Comparison of ENCODE assay signal across 1 cellular context in the genomic region with DNA sequence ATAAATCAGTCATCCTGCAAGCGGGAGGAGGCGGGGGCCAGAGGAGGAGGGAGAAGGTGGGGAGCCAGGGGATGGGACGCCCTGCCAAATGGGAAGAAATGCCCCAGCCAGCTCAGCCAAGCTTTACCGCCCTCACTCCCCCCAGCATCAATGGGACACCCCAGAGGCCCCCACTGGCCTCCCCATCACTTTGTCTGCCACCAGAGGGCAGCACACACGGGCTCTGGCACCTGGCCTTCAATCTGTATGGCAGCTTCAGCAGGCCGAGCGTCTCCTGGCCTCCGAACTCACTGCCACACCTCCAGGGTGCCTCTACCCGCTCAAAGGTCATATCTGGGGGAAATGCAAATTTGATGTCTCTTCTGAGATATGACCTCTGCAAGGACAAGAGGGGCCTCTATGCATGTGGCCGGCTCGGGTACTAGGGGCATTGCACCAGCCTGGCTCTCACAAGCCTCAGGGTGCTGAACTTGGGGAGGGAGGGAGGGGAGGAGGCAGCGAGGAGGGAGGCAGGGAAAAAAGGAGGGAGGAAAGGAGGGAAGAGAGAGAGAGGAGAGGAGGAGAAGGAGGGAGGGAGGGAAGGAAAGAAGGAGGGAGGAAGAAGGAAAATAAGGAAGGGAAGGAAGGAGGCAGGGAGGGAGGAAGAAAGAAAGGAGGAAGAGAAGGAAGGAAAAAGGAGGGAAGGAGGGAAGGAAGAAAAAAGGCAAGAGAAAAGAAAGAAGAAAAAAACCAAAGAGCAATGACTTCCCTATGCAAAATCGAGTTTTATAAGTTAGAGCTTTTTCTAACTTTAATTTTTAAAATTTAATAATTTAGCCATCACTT.
A peak's percentile ranks its signal among the peaks of the same experiment; 100 is the strongest.
TF ChIP-seq lines count a peak whose summit lies in the region.

No MANE protein-coding gene starts in this region.

TF ChIP-seq in K562, 482 proteins besides CTCF, POLR2A, EP300 and RAD21 (continued from another document and continues in another):
- peak; percentile 68 for TF ChIP-seq MYC (IDR thresholded peaks at IDR 0.05; ENCODE audit: low read depth, low read length)
- no peak for TF ChIP-seq MYC (CRISPR knock-in tag; IDR thresholded peaks at IDR 0.05; ENCODE audit: borderline replicate concordance, low read depth)
- no peak for TF ChIP-seq FOXK1 (CRISPR knock-in tag; IDR thresholded peaks at IDR 0.05; ENCODE audit: borderline replicate concordance)
- no peak for TF ChIP-seq ATF7 (IDR thresholded peaks at IDR 0.05)
- no peak for TF ChIP-seq ZNF77 (CRISPR knock-in tag; IDR thresholded peaks at IDR 0.05)
- peak; percentile 73; the same call in 1 of the 2 replicates for TF ChIP-seq MTA1 (IDR thresholded peaks at IDR 0.05; ENCODE audit: borderline replicate concordance)
- no peak for TF ChIP-seq BHLHE40 (IDR thresholded peaks at IDR 0.05; ENCODE audit: low read length)
- TF ChIP-seq CBFA2T2 (conservative IDR thresholded peaks at IDR 0.05) = no peak
- TF ChIP-seq ZNF699 (CRISPR knock-in tag; IDR thresholded peaks at IDR 0.05; ENCODE audit: insufficient replicate concordance) = no peak
- TF ChIP-seq L3MBTL2 (IDR thresholded peaks at IDR 0.05) = no peak
- TF ChIP-seq, protein P1, sequence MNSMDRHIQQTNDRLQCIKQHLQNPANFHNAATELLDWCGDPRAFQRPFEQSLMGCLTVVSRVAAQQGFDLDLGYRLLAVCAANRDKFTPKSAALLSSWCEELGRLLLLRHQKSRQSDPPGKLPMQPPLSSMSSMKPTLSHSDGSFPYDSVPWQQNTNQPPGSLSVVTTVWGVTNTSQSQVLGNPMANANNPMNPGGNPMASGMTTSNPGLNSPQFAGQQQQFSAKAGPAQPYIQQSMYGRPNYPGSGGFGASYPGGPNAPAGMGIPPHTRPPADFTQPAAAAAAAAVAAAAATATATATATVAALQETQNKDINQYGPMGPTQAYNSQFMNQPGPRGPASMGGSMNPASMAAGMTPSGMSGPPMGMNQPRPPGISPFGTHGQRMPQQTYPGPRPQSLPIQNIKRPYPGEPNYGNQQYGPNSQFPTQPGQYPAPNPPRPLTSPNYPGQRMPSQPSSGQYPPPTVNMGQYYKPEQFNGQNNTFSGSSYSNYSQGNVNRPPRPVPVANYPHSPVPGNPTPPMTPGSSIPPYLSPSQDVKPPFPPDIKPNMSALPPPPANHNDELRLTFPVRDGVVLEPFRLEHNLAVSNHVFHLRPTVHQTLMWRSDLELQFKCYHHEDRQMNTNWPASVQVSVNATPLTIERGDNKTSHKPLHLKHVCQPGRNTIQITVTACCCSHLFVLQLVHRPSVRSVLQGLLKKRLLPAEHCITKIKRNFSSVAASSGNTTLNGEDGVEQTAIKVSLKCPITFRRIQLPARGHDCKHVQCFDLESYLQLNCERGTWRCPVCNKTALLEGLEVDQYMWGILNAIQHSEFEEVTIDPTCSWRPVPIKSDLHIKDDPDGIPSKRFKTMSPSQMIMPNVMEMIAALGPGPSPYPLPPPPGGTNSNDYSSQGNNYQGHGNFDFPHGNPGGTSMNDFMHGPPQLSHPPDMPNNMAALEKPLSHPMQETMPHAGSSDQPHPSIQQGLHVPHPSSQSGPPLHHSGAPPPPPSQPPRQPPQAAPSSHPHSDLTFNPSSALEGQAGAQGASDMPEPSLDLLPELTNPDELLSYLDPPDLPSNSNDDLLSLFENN (IDR thresholded peaks at IDR 0.05; ENCODE audit: low read depth in 2 of 2, low read length in 2 of 2) = 0 out of 4 replicates have a peak, but pooled peaks of 1 of the 2 experiments have one; percentile 17
- no peak for TF ChIP-seq PHB (CRISPR knock-in tag; IDR thresholded peaks at IDR 0.05)
- no peak for TF ChIP-seq ETV6 (IDR thresholded peaks at IDR 0.05; ENCODE audit: borderline replicate concordance in 1 of 2, low read depth in 2 of 2, low read length in 1 of 2)
- TF ChIP-seq ETV6 (CRISPR knock-in tag; IDR thresholded peaks at IDR 0.05; ENCODE audit: borderline replicate concordance) = no peak
- TF ChIP-seq RBM22 (IDR thresholded peaks at IDR 0.05; ENCODE audit: low read depth, low read length, poor library complexity, severe bottlenecking) = no peak
- TF ChIP-seq ARID2 (IDR thresholded peaks at IDR 0.05) = peak; percentile 20; the same call in 1 of the 2 replicates
- no peak for TF ChIP-seq PHTF2 (CRISPR knock-in tag; IDR thresholded peaks at IDR 0.05)
- TF ChIP-seq, protein P2, sequence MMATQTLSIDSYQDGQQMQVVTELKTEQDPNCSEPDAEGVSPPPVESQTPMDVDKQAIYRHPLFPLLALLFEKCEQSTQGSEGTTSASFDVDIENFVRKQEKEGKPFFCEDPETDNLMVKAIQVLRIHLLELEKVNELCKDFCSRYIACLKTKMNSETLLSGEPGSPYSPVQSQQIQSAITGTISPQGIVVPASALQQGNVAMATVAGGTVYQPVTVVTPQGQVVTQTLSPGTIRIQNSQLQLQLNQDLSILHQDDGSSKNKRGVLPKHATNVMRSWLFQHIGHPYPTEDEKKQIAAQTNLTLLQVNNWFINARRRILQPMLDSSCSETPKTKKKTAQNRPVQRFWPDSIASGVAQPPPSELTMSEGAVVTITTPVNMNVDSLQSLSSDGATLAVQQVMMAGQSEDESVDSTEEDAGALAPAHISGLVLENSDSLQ (IDR thresholded peaks at IDR 0.05) = peak; percentile 22; the same call in 1 of the 2 replicates
- peak; percentile 82; the same call in 1 of the 2 replicates for TF ChIP-seq OTX1 (CRISPR knock-in tag; IDR thresholded peaks at IDR 0.05)
- TF ChIP-seq, protein P3, sequence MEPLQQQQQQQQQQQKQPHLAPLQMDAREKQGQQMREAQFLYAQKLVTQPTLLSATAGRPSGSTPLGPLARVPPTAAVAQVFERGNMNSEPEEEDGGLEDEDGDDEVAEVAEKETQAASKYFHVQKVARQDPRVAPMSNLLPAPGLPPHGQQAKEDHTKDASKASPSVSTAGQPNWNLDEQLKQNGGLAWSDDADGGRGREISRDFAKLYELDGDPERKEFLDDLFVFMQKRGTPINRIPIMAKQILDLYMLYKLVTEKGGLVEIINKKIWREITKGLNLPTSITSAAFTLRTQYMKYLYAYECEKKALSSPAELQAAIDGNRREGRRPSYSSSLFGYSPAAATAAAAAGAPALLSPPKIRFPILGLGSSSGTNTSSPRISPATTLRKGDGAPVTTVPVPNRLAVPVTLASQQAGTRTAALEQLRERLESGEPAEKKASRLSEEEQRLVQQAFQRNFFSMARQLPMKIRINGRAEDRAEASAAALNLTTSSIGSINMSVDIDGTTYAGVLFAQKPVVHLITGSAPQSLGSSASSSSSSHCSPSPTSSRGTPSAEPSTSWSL (CRISPR knock-in tag; IDR thresholded peaks at IDR 0.05; ENCODE audit: borderline replicate concordance) = no peak
- TF ChIP-seq, protein P4, sequence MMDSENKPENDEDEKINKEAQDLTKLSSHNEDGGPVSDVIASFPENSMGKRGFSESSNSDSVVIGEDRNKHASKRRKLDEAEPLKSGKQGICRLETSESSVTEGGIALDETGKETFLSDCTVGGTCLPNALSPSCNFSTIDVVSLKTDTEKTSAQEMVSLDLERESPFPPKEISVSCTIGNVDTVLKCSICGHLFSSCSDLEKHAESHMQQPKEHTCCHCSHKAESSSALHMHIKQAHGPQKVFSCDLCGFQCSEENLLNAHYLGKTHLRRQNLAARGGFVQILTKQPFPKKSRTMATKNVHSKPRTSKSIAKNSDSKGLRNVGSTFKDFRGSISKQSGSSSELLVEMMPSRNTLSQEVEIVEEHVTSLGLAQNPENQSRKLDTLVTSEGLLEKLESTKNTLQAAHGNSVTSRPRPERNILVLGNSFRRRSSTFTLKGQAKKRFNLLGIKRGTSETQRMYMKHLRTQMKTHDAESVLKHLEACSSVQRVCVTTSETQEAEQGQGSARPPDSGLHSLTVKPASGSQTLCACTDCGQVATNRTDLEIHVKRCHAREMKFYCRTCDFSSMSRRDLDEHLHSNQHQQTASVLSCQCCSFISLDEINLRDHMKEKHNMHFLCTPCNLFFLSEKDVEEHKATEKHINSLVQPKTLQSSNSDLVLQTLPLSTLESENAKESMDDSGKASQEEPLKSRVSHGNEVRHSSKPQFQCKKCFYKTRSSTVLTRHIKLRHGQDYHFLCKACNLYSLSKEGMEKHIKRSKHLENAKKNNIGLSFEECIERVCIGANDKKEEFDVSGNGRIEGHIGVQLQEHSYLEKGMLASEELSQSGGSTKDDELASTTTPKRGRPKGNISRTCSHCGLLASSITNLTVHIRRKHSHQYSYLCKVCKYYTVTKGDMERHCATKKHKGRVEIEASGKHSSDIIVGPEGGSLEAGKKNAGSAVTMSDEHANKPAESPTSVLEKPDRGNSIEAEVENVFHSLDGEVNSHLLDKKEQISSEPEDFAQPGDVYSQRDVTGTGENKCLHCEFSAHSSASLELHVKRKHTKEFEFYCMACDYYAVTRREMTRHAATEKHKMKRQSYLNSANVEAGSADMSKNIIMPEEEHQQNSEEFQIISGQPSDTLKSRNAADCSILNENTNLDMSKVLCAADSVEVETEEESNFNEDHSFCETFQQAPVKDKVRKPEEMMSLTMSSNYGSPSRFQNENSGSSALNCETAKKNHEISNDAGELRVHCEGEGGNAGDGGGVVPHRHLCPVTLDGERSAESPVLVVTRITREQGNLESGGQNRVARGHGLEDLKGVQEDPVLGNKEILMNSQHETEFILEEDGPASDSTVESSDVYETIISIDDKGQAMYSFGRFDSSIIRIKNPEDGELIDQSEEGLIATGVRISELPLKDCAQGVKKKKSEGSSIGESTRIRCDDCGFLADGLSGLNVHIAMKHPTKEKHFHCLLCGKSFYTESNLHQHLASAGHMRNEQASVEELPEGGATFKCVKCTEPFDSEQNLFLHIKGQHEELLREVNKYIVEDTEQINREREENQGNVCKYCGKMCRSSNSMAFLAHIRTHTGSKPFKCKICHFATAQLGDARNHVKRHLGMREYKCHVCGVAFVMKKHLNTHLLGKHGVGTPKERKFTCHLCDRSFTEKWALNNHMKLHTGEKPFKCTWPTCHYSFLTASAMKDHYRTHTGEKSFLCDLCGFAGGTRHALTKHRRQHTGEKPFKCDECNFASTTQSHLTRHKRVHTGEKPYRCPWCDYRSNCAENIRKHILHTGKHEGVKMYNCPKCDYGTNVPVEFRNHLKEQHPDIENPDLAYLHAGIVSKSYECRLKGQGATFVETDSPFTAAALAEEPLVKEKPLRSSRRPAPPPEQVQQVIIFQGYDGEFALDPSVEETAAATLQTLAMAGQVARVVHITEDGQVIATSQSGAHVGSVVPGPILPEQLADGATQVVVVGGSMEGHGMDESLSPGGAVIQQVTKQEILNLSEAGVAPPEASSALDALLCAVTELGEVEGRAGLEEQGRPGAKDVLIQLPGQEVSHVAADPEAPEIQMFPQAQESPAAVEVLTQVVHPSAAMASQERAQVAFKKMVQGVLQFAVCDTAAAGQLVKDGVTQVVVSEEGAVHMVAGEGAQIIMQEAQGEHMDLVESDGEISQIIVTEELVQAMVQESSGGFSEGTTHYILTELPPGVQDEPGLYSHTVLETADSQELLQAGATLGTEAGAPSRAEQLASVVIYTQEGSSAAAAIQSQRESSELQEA (IDR thresholded peaks at IDR 0.05; ENCODE audit: low read depth) = no peak
- TF ChIP-seq, protein P5, sequence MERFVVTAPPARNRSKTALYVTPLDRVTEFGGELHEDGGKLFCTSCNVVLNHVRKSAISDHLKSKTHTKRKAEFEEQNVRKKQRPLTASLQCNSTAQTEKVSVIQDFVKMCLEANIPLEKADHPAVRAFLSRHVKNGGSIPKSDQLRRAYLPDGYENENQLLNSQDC (CRISPR knock-in tag; IDR thresholded peaks at IDR 0.05) = no peak
- TF ChIP-seq, protein P6, sequence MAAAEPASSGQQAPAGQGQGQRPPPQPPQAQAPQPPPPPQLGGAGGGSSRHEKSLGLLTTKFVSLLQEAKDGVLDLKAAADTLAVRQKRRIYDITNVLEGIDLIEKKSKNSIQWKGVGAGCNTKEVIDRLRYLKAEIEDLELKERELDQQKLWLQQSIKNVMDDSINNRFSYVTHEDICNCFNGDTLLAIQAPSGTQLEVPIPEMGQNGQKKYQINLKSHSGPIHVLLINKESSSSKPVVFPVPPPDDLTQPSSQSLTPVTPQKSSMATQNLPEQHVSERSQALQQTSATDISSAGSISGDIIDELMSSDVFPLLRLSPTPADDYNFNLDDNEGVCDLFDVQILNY (CRISPR knock-in tag; IDR thresholded peaks at IDR 0.05) = no peak
- TF ChIP-seq PHB2 (IDR thresholded peaks at IDR 0.05; ENCODE audit: low read depth) = peak; percentile 64; the same call in 1 of the 2 replicates
- TF ChIP-seq HDAC1 (IDR thresholded peaks at IDR 0.05) = peak in 1 of 2 experiments; percentile 12; a peak in 2 of 4 replicates
- TF ChIP-seq NBN (IDR thresholded peaks at IDR 0.05; ENCODE audit: low read depth) = no peak
- TF ChIP-seq NRF1 (conservative IDR thresholded peaks at IDR 0.05 in 1 of 2, IDR thresholded peaks at IDR 0.05 in 1 of 2) = no peak
- no peak for TF ChIP-seq KLF10 (CRISPR knock-in tag; IDR thresholded peaks at IDR 0.05)
- TF ChIP-seq MTA3 (IDR thresholded peaks at IDR 0.05; ENCODE audit: borderline replicate concordance) = 0 out of 2 replicates have a peak, but pooled peaks have one; percentile 61
- TF ChIP-seq ARNT (IDR thresholded peaks at IDR 0.05) = peak; percentile 23 to 74; a peak in 1 of 4 replicates
- peak; percentile 82 for TF ChIP-seq EHMT2 (IDR thresholded peaks at IDR 0.05)
- TF ChIP-seq RBM25 (IDR thresholded peaks at IDR 0.05; ENCODE audit: low read depth, low read length, severe bottlenecking) = no peak
- no peak for TF ChIP-seq KLF1 (tag; IDR thresholded peaks at IDR 0.05)
- no peak for TF ChIP-seq ZKSCAN8 (CRISPR knock-in tag; IDR thresholded peaks at IDR 0.05)
- peak; percentile 77; the same call in 1 of the 2 replicates for TF ChIP-seq CTBP1 (IDR thresholded peaks at IDR 0.05; ENCODE audit: borderline replicate concordance)
- no peak for TF ChIP-seq CAMTA2 (CRISPR knock-in tag; conservative IDR thresholded peaks at IDR 0.05)
- TF ChIP-seq SP1 (CRISPR knock-in tag; IDR thresholded peaks at IDR 0.05) = peak; percentile 25; the same call in 1 of the 2 replicates
- TF ChIP-seq, protein P7, sequence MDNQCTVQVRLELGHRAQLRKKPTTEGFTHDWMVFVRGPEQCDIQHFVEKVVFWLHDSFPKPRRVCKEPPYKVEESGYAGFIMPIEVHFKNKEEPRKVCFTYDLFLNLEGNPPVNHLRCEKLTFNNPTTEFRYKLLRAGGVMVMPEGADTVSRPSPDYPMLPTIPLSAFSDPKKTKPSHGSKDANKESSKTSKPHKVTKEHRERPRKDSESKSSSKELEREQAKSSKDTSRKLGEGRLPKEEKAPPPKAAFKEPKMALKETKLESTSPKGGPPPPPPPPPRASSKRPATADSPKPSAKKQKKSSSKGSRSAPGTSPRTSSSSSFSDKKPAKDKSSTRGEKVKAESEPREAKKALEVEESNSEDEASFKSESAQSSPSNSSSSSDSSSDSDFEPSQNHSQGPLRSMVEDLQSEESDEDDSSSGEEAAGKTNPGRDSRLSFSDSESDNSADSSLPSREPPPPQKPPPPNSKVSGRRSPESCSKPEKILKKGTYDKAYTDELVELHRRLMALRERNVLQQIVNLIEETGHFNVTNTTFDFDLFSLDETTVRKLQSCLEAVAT (IDR thresholded peaks at IDR 0.05) = peak; percentile 90 to 94
- TF ChIP-seq CHD2 (IDR thresholded peaks at IDR 0.05; ENCODE audit: low read depth, low read length) = no peak
- TF ChIP-seq, protein P8, sequence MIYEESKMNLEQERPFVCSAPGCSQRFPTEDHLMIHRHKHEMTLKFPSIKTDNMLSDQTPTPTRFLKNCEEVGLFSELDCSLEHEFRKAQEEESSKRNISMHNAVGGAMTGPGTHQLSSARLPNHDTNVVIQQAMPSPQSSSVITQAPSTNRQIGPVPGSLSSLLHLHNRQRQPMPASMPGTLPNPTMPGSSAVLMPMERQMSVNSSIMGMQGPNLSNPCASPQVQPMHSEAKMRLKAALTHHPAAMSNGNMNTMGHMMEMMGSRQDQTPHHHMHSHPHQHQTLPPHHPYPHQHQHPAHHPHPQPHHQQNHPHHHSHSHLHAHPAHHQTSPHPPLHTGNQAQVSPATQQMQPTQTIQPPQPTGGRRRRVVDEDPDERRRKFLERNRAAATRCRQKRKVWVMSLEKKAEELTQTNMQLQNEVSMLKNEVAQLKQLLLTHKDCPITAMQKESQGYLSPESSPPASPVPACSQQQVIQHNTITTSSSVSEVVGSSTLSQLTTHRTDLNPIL (CRISPR knock-in tag; IDR thresholded peaks at IDR 0.05) = no peak
- TF ChIP-seq ZBTB7A (IDR thresholded peaks at IDR 0.05; ENCODE audit: borderline replicate concordance, control insufficient read depth, low read depth, low read length) = peak; percentile 76
- no peak for TF ChIP-seq HDAC6 (IDR thresholded peaks at IDR 0.05; ENCODE audit: low read depth, low read length)
